ENCODE assay signal across 21 cellular contexts in the genomic region with DNA sequence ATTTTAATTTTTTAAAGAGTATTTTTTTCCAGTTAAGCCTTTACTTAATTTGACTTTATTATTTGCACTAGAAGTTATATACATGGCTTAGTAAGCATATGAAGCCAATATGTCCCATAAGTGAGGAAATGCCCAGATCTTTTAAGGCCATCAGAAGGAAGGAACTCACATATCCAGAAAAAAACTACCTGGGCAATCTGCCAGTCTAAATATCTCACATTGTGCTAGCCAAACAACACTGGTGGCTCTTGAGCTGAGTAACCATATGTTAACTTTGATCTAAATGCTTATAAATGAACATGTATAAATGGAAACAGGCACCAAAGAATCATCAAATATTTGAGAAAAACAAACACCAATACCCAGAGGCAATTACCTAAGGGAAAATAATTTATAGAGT.
A peak's percentile ranks its signal among the peaks of the same experiment; 100 is the strongest.
DNase-seq lines count a peak whose midpoint lies in the region; ATAC-seq and TF ChIP-seq lines count a peak whose summit lies in the region.
"Had no signal": no experiment of that assay in that cellular context is flagged by ENCODE, and none has a peak within 500 bp of the region (broad histone marks: within the 10 kb centered on the region; RNA-seq: fewer than 3 reads in every experiment).

No MANE protein-coding gene starts in this region.

- H3K9me2 ChIP-seq in PC-3 (replicated peaks; ENCODE audit: low read length) = no peaks in the 10 kb centered on the region

- no peak for TF ChIP-seq CTCF in LNCaP clone FGC (IDR thresholded peaks at IDR 0.05; ENCODE audit: control insufficient read depth, extremely low read depth, insufficient read depth)
- no peak for TF ChIP-seq CTCF in PC-3 (conservative IDR thresholded peaks at IDR 0.05; ENCODE audit: low read depth, low read length)
- TF ChIP-seq CTCF in GM13976 (IDR thresholded peaks at IDR 0.05; ENCODE audit: borderline replicate concordance, control extremely low read depth, extremely low read depth, insufficient read depth, missing control alignments) = no peak

- no peaks in the 10 kb centered on the region for H3K9me3 Mint-ChIP-seq in activated CD8-positive, alpha-beta T cell treated with anti-CD3 and anti-CD28 coated beads, Interleukin-2, amount 10 ng/mL, durations not matched to agents 7 days and 5 days (ENCODE audit: insufficient read depth)
- H3K9me3 Mint-ChIP-seq: activated CD4-positive, alpha-beta memory T cell treated with anti-CD3 and anti-CD28 coated beads, Interleukin-2, amount 10 ng/mL, durations not matched to agents 7 days and 5 days had no signal

- ATAC-seq in PC-3 = peak; percentile 31
- ATAC-seq in activated CD8-positive, alpha-beta T cell treated with anti-CD3 and anti-CD28 coated beads, Interleukin-2, amount 10 ng/mL, durations not matched to agents 7 days and 5 days = no peak
- ATAC-seq: HCT116, K562, left ventricle myocardium superior, right lobe of liver had no signal

- in situ Hi-C loops in GM13976 (cut with MboI; ENCODE audit: low sequenced_read_pairs, unreplicated experiment) = no loop called here

- H4K20me1 ChIP-seq in PC-3 (ENCODE audit: low read length) = no peaks in the 10 kb centered on the region

- no peaks in the 10 kb centered on the region for H3K27me3 ChIP-seq in PC-3 (ENCODE audit: low read length)
- H3K27me3 ChIP-seq: right lobe of liver had no signal

- H3K27ac ChIP-seq in PC-3 (ENCODE audit: low read length) = no peak overlapping the region
- H3K27ac ChIP-seq: BLaER1 treated with 17β-estradiol and CSF1 and Interleukin-3, amounts not matched to agents 10 nM and 100 nM; parathyroid adenoma; right lobe of liver had no signal

- BruUV-seq in PC-3 (replicated peaks; lab: Mats Ljungman, UMichigan) = no TSS peak

- no peak overlapping the region for H2AFZ ChIP-seq in PC-3 (ENCODE audit: low read length)
- H2AFZ ChIP-seq: parathyroid adenoma had no signal

- no peaks in the 10 kb centered on the region for H3K4me1 Mint-ChIP-seq in activated CD8-positive, alpha-beta T cell treated with anti-CD3 and anti-CD28 coated beads, Interleukin-2, amount 10 ng/mL, durations not matched to agents 7 days and 5 days (ENCODE audit: low read depth)
- H3K4me1 Mint-ChIP-seq: activated CD4-positive, alpha-beta memory T cell treated with anti-CD3 and anti-CD28 coated beads, Interleukin-2, amount 10 ng/mL, durations not matched to agents 7 days and 5 days; nephron had no signal

- H3K27me3 Mint-ChIP-seq in activated CD8-positive, alpha-beta T cell treated with anti-CD3 and anti-CD28 coated beads, Interleukin-2, amount 10 ng/mL, durations not matched to agents 7 days and 5 days (ENCODE audit: low read depth) = no peaks in the 10 kb centered on the region
- H3K27me3 Mint-ChIP-seq: activated CD4-positive, alpha-beta memory T cell treated with anti-CD3 and anti-CD28 coated beads, Interleukin-2, amount 10 ng/mL, durations not matched to agents 7 days and 5 days had no signal

- no peaks in the 10 kb centered on the region for H3K9me3 ChIP-seq in PC-3 (ENCODE audit: low read length)
- H3K9me3 ChIP-seq: right lobe of liver had no signal

- H3K36me3 ChIP-seq in PC-3 (ENCODE audit: low read depth, low read length) = no peaks in the 10 kb centered on the region
- H3K36me3 ChIP-seq: BLaER1 treated with 17β-estradiol and CSF1 and Interleukin-3, amounts not matched to agents 10 nM and 100 nM; right lobe of liver had no signal

- H3K4me3 ChIP-seq in LNCaP clone FGC (ENCODE audit: low read depth, low read length) (no peak overlapping the region), PC-3 (ENCODE audit: low read length) (no peak overlapping the region)
- H3K4me3 ChIP-seq: BLaER1 treated with 17β-estradiol and CSF1 and Interleukin-3, amounts not matched to agents 10 nM and 100 nM; K562; right lobe of liver had no signal

- no peaks in the 10 kb centered on the region for H3K4me1 ChIP-seq in PC-3 (ENCODE audit: insufficient read depth, low read length)
- H3K4me1 ChIP-seq: BLaER1 treated with 17β-estradiol and CSF1 and Interleukin-3, amounts not matched to agents 10 nM and 100 nM; parathyroid adenoma; right lobe of liver had no signal

- DNase-seq in DMS153 (lab: John Stamatoyannopoulos, UW) (peak; percentile 18), LNCaP clone FGC (ENCODE audit: low read depth) (peak; percentile 86), PC-3 (peak; percentile 44), glomerular visceral epithelial cell (ENCODE audit: extremely low spot score) (peak; percentile 40), cerebellar cortex (ENCODE audit: low spot score) (no peak), GM13976 (ENCODE audit: low spot score) (no peak)
- no peak for DNase-seq in activated CD8-positive, alpha-beta T cell treated with anti-CD3 and anti-CD28 coated beads, Interleukin-2, amount 10 ng/mL, durations not matched to agents 7 days and 5 days
- DNase-seq: activated CD4-positive, alpha-beta memory T cell treated with anti-CD3 and anti-CD28 coated beads, Interleukin-2, amount 10 ng/mL, durations not matched to agents 7 days and 5 days; activated gamma-delta T cell treated with Interleukin-2 at 50 U/mL for 16 hours; activated T-cell treated with anti-CD3 and anti-CD28 coated beads for 4 hours; cortex of kidney; GF-D8; left ventricle myocardium superior; NCI-H2107; right lobe of liver; substantia nigra had no signal

- CTCF ChIA-PET in PC-3 (lab: Charles Lee) = no interaction called here
- CTCF ChIA-PET in activated CD8-positive, alpha-beta T cell treated with anti-CD3 and anti-CD28 coated beads, Interleukin-2, amount 10 ng/mL, durations not matched to agents 7 days and 5 days (lab: Charles Lee) = no interaction called here

- intact Hi-C loops in PC-3 (cut with micrococcal nuclease) = no loop called here

- no peak overlapping the region for H3K4me3 Mint-ChIP-seq in activated CD8-positive, alpha-beta T cell treated with anti-CD3 and anti-CD28 coated beads, Interleukin-2, amount 10 ng/mL, durations not matched to agents 7 days and 5 days
- H3K4me3 Mint-ChIP-seq: activated CD4-positive, alpha-beta memory T cell treated with anti-CD3 and anti-CD28 coated beads, Interleukin-2, amount 10 ng/mL, durations not matched to agents 7 days and 5 days; nephron had no signal

- H3K4me2 ChIP-seq in PC-3 (ENCODE audit: low read length) = no peak overlapping the region
- H3K4me2 ChIP-seq: BLaER1 treated with 17β-estradiol and CSF1 and Interleukin-3, amounts not matched to agents 10 nM and 100 nM had no signal

- H3K79me2 ChIP-seq in PC-3 (ENCODE audit: low read length) = no peaks in the 10 kb centered on the region
- H3K79me2 ChIP-seq: parathyroid adenoma had no signal

- H3K27ac Mint-ChIP-seq in activated CD8-positive, alpha-beta T cell treated with anti-CD3 and anti-CD28 coated beads, Interleukin-2, amount 10 ng/mL, durations not matched to agents 7 days and 5 days = no peak overlapping the region
- H3K27ac Mint-ChIP-seq: activated CD4-positive, alpha-beta memory T cell treated with anti-CD3 and anti-CD28 coated beads, Interleukin-2, amount 10 ng/mL, durations not matched to agents 7 days and 5 days; nephron had no signal

- no peak overlapping the region for H3K9ac ChIP-seq in PC-3 (ENCODE audit: low read length)
- H3K9ac ChIP-seq: BLaER1 treated with 17β-estradiol and CSF1 and Interleukin-3, amounts not matched to agents 10 nM and 100 nM; parathyroid adenoma had no signal

- no peaks in the 10 kb centered on the region for H3F3A ChIP-seq in PC-3 (ENCODE audit: low read length, unreplicated experiment)

- POLR2A ChIA-PET in PC-3 (lab: Charles Lee; ENCODE audit: unreplicated experiment) = no interaction called here
- POLR2A ChIA-PET in activated CD8-positive, alpha-beta T cell treated with anti-CD3 and anti-CD28 coated beads, Interleukin-2, amount 10 ng/mL, durations not matched to agents 7 days and 5 days (lab: Charles Lee) = no interaction called here

- no peaks in the 10 kb centered on the region for H3K36me3 Mint-ChIP-seq in activated CD8-positive, alpha-beta T cell treated with anti-CD3 and anti-CD28 coated beads, Interleukin-2, amount 10 ng/mL, durations not matched to agents 7 days and 5 days (ENCODE audit: low read depth)

Comparison
In these comparisons a context has a peak if more than half of its experiments do, and no peak if none do; other contexts are left out.
1. DNase-seq: peak in DMS153 (single experiment), LNCaP clone FGC (single experiment), PC-3 (single experiment) and glomerular visceral epithelial cell (single experiment); none in cerebellar cortex (single experiment), activated CD8-positive, alpha-beta T cell treated with anti-CD3 and anti-CD28 coated beads, Interleukin-2, amount 10 ng/mL, durations not matched to agents 7 days and 5 days (single experiment) and GM13976 (single experiment).